ENCODE assay signal across 9 cellular contexts in the genomic region with DNA sequence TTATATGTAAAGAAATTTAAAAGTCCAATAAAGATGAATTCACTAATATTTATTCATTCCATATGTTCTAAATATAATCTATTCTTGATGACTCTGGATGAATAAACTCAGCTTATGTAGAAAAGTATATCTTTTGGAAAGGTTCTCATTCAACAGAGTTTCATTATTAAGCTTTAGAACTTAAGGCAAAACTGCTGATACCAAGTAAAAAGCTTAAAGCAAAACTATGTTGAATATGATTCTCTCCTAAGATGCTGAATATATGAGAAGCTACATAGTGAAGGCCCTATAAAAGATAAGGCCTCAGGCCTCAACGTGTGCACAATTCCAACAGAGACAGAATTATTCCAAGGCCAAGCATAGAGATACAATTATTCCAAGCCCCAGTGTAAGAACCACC.
"Had no signal": no experiment of that assay in that cellular context is flagged by ENCODE, and none has a peak within 500 bp of the region (broad histone marks: within the 10 kb centered on the region; RNA-seq: fewer than 3 reads in every experiment).

No MANE protein-coding gene starts in this region.

- H3K4me1 ChIP-seq: HAP-1 had no signal

- DNase-seq: GM23248, GOT3, H7, IMR-90, KBM-7 had no signal

- FAIRE-seq: HTR-8/SVneo had no signal

- H3K4me3 ChIP-seq: GM23248, HAP-1 had no signal

- H3K27ac ChIP-seq: GM23248, KMS-11 had no signal

- ATAC-seq: HCT116 had no signal

- H3K9me3 ChIP-seq: HAP-1 had no signal

- H3K9ac ChIP-seq: GM23248, KMS-11 had no signal
